9 cellular contexts compared by ENCODE assay signal in the genomic region with DNA sequence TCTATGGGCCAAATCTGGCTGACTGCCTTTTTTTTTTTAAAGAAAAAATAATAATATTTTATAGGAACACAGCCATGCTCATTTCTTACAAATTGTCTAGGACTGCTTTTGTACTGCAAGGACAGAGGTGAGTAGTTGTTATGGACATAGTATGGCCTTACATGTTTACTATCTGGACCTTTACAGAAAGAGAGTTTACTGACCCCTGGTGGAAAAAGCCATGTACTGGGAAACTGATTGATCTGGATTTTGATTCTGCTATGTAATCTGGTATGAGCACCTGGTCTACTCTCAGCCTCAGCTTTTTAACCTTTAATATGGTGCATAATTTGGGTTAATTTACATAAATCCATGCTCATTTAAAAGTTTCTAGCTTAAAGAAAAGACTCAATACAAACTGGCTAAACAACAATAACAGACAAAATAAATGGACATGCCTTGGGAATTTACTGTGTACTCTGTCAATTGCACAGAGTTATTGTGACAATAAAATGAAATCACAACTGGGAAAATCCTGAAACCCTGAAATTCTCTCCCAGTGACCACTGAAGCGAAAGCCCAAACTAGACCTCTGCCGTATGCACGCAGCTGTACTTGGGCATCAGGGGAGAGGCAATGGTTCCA.
A peak's percentile ranks its signal among the peaks of the same experiment; 100 is the strongest.
DNase-seq lines count a peak whose midpoint lies in the region; ATAC-seq and TF ChIP-seq lines count a peak whose summit lies in the region.
"Had no signal": no experiment of that assay in that cellular context is flagged by ENCODE, and none has a peak within 500 bp of the region (broad histone marks: within the 10 kb centered on the region; RNA-seq: fewer than 3 reads in every experiment).

No MANE protein-coding gene starts in this region.

- TF ChIP-seq CTCF in epithelial cell of esophagus (IDR thresholded peaks at IDR 0.05; ENCODE audit: insufficient read depth, low read depth, low read length, missing control alignments) (peak; percentile 59), omental fat pad (IDR thresholded peaks at IDR 0.05) (no peak)

- H3K9me3 Mint-ChIP-seq in activated CD4-positive, alpha-beta memory T cell treated with anti-CD3 and anti-CD28 coated beads, Interleukin-2, amount 10 ng/mL, durations not matched to agents 7 days and 5 days: no peaks in the 10 kb centered on the region

- H3K27me3 Mint-ChIP-seq in activated CD4-positive, alpha-beta memory T cell treated with anti-CD3 and anti-CD28 coated beads, Interleukin-2, amount 10 ng/mL, durations not matched to agents 7 days and 5 days: no peaks in the 10 kb centered on the region
- H3K27me3 Mint-ChIP-seq: CD4-positive, CD25-positive, alpha-beta regulatory T cell had no signal

- POLR2A ChIA-PET in activated CD4-positive, alpha-beta memory T cell treated with anti-CD3 and anti-CD28 coated beads, Interleukin-2, amount 10 ng/mL, durations not matched to agents 7 days and 5 days (lab: Charles Lee): no interaction called here

- ATAC-seq in omental fat pad (ENCODE audit: low FRiP score) (no peak), GM18511 (IDR thresholded peaks at IDR 0.05; ENCODE audit: unreplicated experiment) (no peak)

- no peak overlapping the region for H3K27ac Mint-ChIP-seq in activated CD4-positive, alpha-beta memory T cell treated with anti-CD3 and anti-CD28 coated beads, Interleukin-2, amount 10 ng/mL, durations not matched to agents 7 days and 5 days
- H3K27ac Mint-ChIP-seq: CD4-positive, CD25-positive, alpha-beta regulatory T cell had no signal

- CTCF ChIA-PET in activated CD4-positive, alpha-beta memory T cell treated with anti-CD3 and anti-CD28 coated beads, Interleukin-2, amount 10 ng/mL, durations not matched to agents 7 days and 5 days (lab: Charles Lee): no interaction called here

- no peak overlapping the region for H3K4me3 Mint-ChIP-seq in activated CD4-positive, alpha-beta memory T cell treated with anti-CD3 and anti-CD28 coated beads, Interleukin-2, amount 10 ng/mL, durations not matched to agents 7 days and 5 days
- H3K4me3 Mint-ChIP-seq: CD4-positive, CD25-positive, alpha-beta regulatory T cell had no signal

- no peak overlapping the region for H3K4me3 ChIP-seq in epithelial cell of esophagus (ENCODE audit: low read length)

- no peaks in the 10 kb centered on the region for H3K36me3 Mint-ChIP-seq in activated CD4-positive, alpha-beta memory T cell treated with anti-CD3 and anti-CD28 coated beads, Interleukin-2, amount 10 ng/mL, durations not matched to agents 7 days and 5 days (ENCODE audit: low read depth)
- H3K36me3 Mint-ChIP-seq: CD4-positive, CD25-positive, alpha-beta regulatory T cell had no signal

- no peaks in the 10 kb centered on the region for H3K4me1 Mint-ChIP-seq in activated CD4-positive, alpha-beta memory T cell treated with anti-CD3 and anti-CD28 coated beads, Interleukin-2, amount 10 ng/mL, durations not matched to agents 7 days and 5 days
- H3K4me1 Mint-ChIP-seq: CD4-positive, CD25-positive, alpha-beta regulatory T cell had no signal

- DNase-seq in NCI-H446 (lab: John Stamatoyannopoulos, UW): peak; percentile 10 to 42
- no peak for DNase-seq in NCI-H446 treated with DMSO at 0.1 percent for 48 hours (lab: John Stamatoyannopoulos, UW)
- peak; percentile 47 for DNase-seq in NCI-H69 (lab: John Stamatoyannopoulos, UW)
- DNase-seq in epithelial cell of esophagus (ENCODE audit: low read depth): peak; percentile 53
- DNase-seq in renal cortical epithelial cell (ENCODE audit: low read depth): peak; percentile 13
- no peak for DNase-seq in omental fat pad (ENCODE audit: low spot score)
- DNase-seq in activated CD4-positive, alpha-beta memory T cell treated with anti-CD3 and anti-CD28 coated beads, Interleukin-2, amount 10 ng/mL, durations not matched to agents 7 days and 5 days: no peak

Comparison
In these comparisons a context has a peak if more than half of its experiments do, and no peak if none do; other contexts are left out.
1. DNase-seq: peak in NCI-H446 (2 of 2), NCI-H69 (single experiment), epithelial cell of esophagus (single experiment) and renal cortical epithelial cell (single experiment); none in NCI-H446 treated with DMSO at 0.1 percent for 48 hours (single experiment), omental fat pad (single experiment) and activated CD4-positive, alpha-beta memory T cell treated with anti-CD3 and anti-CD28 coated beads, Interleukin-2, amount 10 ng/mL, durations not matched to agents 7 days and 5 days (single experiment).